ENCODE assay signal across 15 cellular contexts in the genomic region with DNA sequence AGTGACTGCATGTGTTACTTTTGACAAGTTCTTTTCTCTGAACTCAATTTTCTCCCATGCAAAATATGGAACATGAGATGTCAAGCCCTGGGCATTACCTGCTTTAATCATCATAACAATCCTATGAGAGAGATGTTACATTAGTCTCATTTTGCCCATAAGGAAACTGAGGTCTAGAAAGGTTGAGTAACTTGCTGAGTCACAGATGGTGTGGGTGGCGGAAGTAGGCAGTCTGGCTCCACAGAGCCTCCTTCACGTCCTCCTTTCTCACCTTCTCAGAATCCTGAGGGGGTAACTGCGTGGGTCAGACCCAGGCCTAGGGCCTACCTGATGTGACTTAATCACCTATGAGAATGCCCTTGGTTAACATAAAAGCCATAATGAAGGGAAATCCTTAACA. TPM values are rescaled to one million over a fixed set of nuclear protein-coding genes. Genes with fewer than 3 reads are reported as not detected.
DNase-seq lines count a peak whose midpoint lies in the region; ATAC-seq, FAIRE-seq and TF ChIP-seq lines count a peak whose summit lies in the region.
"Had no signal": no experiment of that assay in that cellular context is flagged by ENCODE, and none has a peak within 500 bp of the region (broad histone marks: within the 10 kb centered on the region; RNA-seq: fewer than 3 reads in every experiment).

No MANE protein-coding gene starts in this region.

- no peak overlapping the region for H3K4me2 ChIP-seq in IMR-90 (ENCODE audit: low read depth, low read length)

- no peak overlapping the region for H3K9ac ChIP-seq in IMR-90 (ENCODE audit: low read depth, low read length)
- H3K9ac ChIP-seq in rectal smooth muscle tissue (ENCODE audit: low read length): no peak overlapping the region

- peak; percentile 16 for DNase-seq in activated CD4-positive, alpha-beta T cell treated with anti-CD3 and anti-CD28 coated beads for 48 hours
- no peak for DNase-seq in activated CD4-positive, alpha-beta T cell treated with anti-CD3 and anti-CD28 coated beads, Interleukin-2, amount 10 ng/mL, durations not matched to agents 24 days and 14 days
- DNase-seq in IMR-90 (peak; percentile 43), bronchial epithelial cell (ENCODE audit: low read depth) (peak; percentile 92), ACHN (no peak), hypothalamus (lab: John Stamatoyannopoulos, UW) (no peak), HTR-8/SVneo (ENCODE audit: insufficient read length, low spot score) (no peak)
- DNase-seq: naive thymus-derived CD4-positive, alpha-beta T cell; NCI-H1092; retina; stimulated activated naive CD4-positive, alpha-beta T cell treated with Interleukin-2 at 50 U/mL for 16 hours had no signal

- peaks cover 18% of the 10 kb centered on the region for H3K36me3 ChIP-seq in IMR-90 (ENCODE audit: control insufficient read depth, insufficient read depth, low read length)
- no peaks in the 10 kb centered on the region for H3K36me3 ChIP-seq in bronchial epithelial cell (ENCODE audit: control insufficient read depth, insufficient read depth, low read length)
- no peaks in the 10 kb centered on the region for H3K36me3 ChIP-seq in rectal smooth muscle tissue (ENCODE audit: control insufficient read depth, insufficient read depth, low read length)

- no peak overlapping the region for H2AFZ ChIP-seq in IMR-90 (replicated peaks; ENCODE audit: low read length, poor library complexity)

- H3K9me1 ChIP-seq in IMR-90 (ENCODE audit: insufficient read depth, low read length): peaks cover 11% of the 10 kb centered on the region; the same call in 1 of the 2 replicates

- peak overlapping the region; percentile 41 for H3K4ac ChIP-seq in IMR-90 (ENCODE audit: low read depth, low read length)

- no TSS peak for BruUV-seq in IMR-90 (replicated peaks; lab: Mats Ljungman, UMichigan)

- peak overlapping the region; percentile 9; the same call in 1 of the 3 replicates for H2BK15ac ChIP-seq in IMR-90 (ENCODE audit: low read depth, low read length)

- FAIRE-seq in bronchial epithelial cell (lab: Jason Lieb, UNC) (peak; percentile 64), HTR-8/SVneo (lab: Jason Lieb, UNC) (no peak)

- WGBS in IMR-90 (ENCODE audit: extremely low coverage in 2 of 2, insufficient read length in 1 of 2), 2 experiments: no CpG with 5 or more reads among the region's 3 CpGs

- H4K5ac ChIP-seq in IMR-90 (ENCODE audit: low read depth, low read length): peak overlapping the region; percentile 79; the same call in 1 of the 2 replicates

- POLR2A ChIA-PET in IMR-90 (lab: Charles Lee; ENCODE audit: unreplicated experiment): no interaction called here

- no peak overlapping the region for H4K91ac ChIP-seq in IMR-90 (ENCODE audit: insufficient read depth, low read depth, low read length)

- H3K4me3 ChIP-seq in IMR-90 (ENCODE audit: insufficient read depth, low read depth, low read length) (no peak overlapping the region), bronchial epithelial cell (ENCODE audit: low read depth, low read length) (no peak overlapping the region), rectal smooth muscle tissue (ENCODE audit: low read length) (no peak overlapping the region)

- peaks cover 4 to 39% of the 10 kb centered on the region in 2 experiments; a peak in 2 of 4 replicates for H3K79me1 ChIP-seq in IMR-90 (ENCODE audit: low read depth in 1 of 2, low read length in 2 of 2)

- no peaks in the 10 kb centered on the region for H3K9me3 Mint-ChIP-seq in activated CD4-positive, alpha-beta T cell treated with anti-CD3 and anti-CD28 coated beads, Interleukin-2, amount 10 ng/mL, durations not matched to agents 24 days and 14 days

- ATAC-seq in IMR-90 (ENCODE audit: low read depth): peak; percentile 46
- ATAC-seq: left lobe of liver; naive thymus-derived CD4-positive, alpha-beta T cell had no signal

- no peak overlapping the region for H2AK9ac ChIP-seq in IMR-90 (replicated peaks; ENCODE audit: low read depth, low read length, poor library complexity)

- H3K36me3 Mint-ChIP-seq in activated CD4-positive, alpha-beta T cell treated with anti-CD3 and anti-CD28 coated beads, Interleukin-2, amount 10 ng/mL, durations not matched to agents 24 days and 14 days (ENCODE audit: low read depth): no peaks in the 10 kb centered on the region
- H3K36me3 Mint-ChIP-seq: activated naive CD8-positive, alpha-beta T cell; naive thymus-derived CD4-positive, alpha-beta T cell had no signal

- H3K14ac ChIP-seq in IMR-90 (replicated peaks; ENCODE audit: low read depth, low read length): peak overlapping the region; percentile 27; the same call in 1 of the 2 replicates

- no peaks in the 10 kb centered on the region for H3K9me3 ChIP-seq in IMR-90 (ENCODE audit: control insufficient read depth, insufficient read depth, low read length)

- 0 out of 2 replicates have a peak overlapping the region, but pooled peaks have one; percentile 18 for H3K23ac ChIP-seq in IMR-90 (ENCODE audit: low read depth, low read length)

- H3K4me1 Mint-ChIP-seq in activated CD4-positive, alpha-beta T cell treated with anti-CD3 and anti-CD28 coated beads, Interleukin-2, amount 10 ng/mL, durations not matched to agents 24 days and 14 days: no peaks in the 10 kb centered on the region
- H3K4me1 Mint-ChIP-seq: naive thymus-derived CD4-positive, alpha-beta T cell had no signal

- H3K27ac ChIP-seq in IMR-90 (ENCODE audit: insufficient read depth, low read length): no peak overlapping the region
- peak overlapping the region; percentile 68 for H3K27ac ChIP-seq in rectal smooth muscle tissue (ENCODE audit: low read depth, low read length)

- no peak for TF ChIP-seq POLR2A in IMR-90 (IDR thresholded peaks at IDR 0.05; ENCODE audit: low read depth, low read length)

- no peak overlapping the region for H2BK5ac ChIP-seq in IMR-90 (ENCODE audit: low read depth, low read length, poor library complexity, severe bottlenecking)

- 0 out of 2 replicates have a peak overlapping the region, but pooled peaks have one; percentile 8 for H2BK120ac ChIP-seq in IMR-90 (ENCODE audit: low read depth, low read length)

- H3K27me3 Mint-ChIP-seq in activated CD4-positive, alpha-beta T cell treated with anti-CD3 and anti-CD28 coated beads, Interleukin-2, amount 10 ng/mL, durations not matched to agents 24 days and 14 days: no peaks in the 10 kb centered on the region
- H3K27me3 Mint-ChIP-seq: activated naive CD8-positive, alpha-beta T cell had no signal

- TF ChIP-seq CTCF in IMR-90 (conservative IDR thresholded peaks at IDR 0.05; ENCODE audit: low read depth, low read length) (no peak), bronchial epithelial cell (IDR thresholded peaks at IDR 0.05; ENCODE audit: insufficient read depth, low read length, severe bottlenecking) (no peak)

- no peak overlapping the region for H3K4me3 Mint-ChIP-seq in activated CD4-positive, alpha-beta T cell treated with anti-CD3 and anti-CD28 coated beads, Interleukin-2, amount 10 ng/mL, durations not matched to agents 24 days and 14 days
- H3K4me3 Mint-ChIP-seq: activated naive CD8-positive, alpha-beta T cell; naive thymus-derived CD4-positive, alpha-beta T cell had no signal

- no peak overlapping the region for H3K27ac Mint-ChIP-seq in activated CD4-positive, alpha-beta T cell treated with anti-CD3 and anti-CD28 coated beads, Interleukin-2, amount 10 ng/mL, durations not matched to agents 24 days and 14 days
- H3K27ac Mint-ChIP-seq: activated naive CD8-positive, alpha-beta T cell; naive thymus-derived CD4-positive, alpha-beta T cell had no signal

- peaks cover 3% of the 10 kb centered on the region for H3K4me1 ChIP-seq in IMR-90 (ENCODE audit: control insufficient read depth, insufficient read depth, low read length)
- H3K4me1 ChIP-seq in rectal smooth muscle tissue (ENCODE audit: control insufficient read depth, insufficient read depth, low read length): peaks cover 28% of the 10 kb centered on the region

- peak overlapping the region; percentile 69; the same call in 1 of the 2 replicates for H2BK20ac ChIP-seq in IMR-90 (ENCODE audit: low read depth, low read length)

- no peaks in the 10 kb centered on the region for H3K27me3 ChIP-seq in IMR-90 (ENCODE audit: control insufficient read depth, insufficient read depth, low read length)
- no peaks in the 10 kb centered on the region for H3K27me3 ChIP-seq in bronchial epithelial cell (ENCODE audit: control insufficient read depth, insufficient read depth, low read length)
- H3K27me3 ChIP-seq in rectal smooth muscle tissue (ENCODE audit: control insufficient read depth, insufficient read depth, low read length): no peaks in the 10 kb centered on the region

- H3K18ac ChIP-seq in IMR-90 (ENCODE audit: low read depth, low read length): peak overlapping the region; percentile 42; the same call in 1 of the 2 replicates

- CTCF ChIA-PET in IMR-90 (lab: Yijun Ruan, JAX): interaction anchor here (0.5 to 0.8 kb wide), 2 partner anchors 9 to 188 kb away, joined by 3 read pairs; no protein-coding TSS in a partner anchor

- H4K20me1 ChIP-seq in IMR-90 (ENCODE audit: insufficient read depth, low read length): no peaks in the 10 kb centered on the region

- H4K8ac ChIP-seq in IMR-90 (ENCODE audit: low read depth in 2 of 2, low read length in 2 of 2): peak overlapping the region in 1 of 2 experiments; percentile 46; a peak in 1 of 4 replicates

- intact Hi-C loops in activated CD4-positive, alpha-beta T cell treated with anti-CD3 and anti-CD28 coated beads, Interleukin-2, amount 10 ng/mL, durations not matched to agents 24 days and 14 days (cut with micrococcal nuclease): no loop called here
- intact Hi-C loops in IMR-90 (cut with micrococcal nuclease): no loop called here

- in situ Hi-C loops in IMR-90 (cut with MboI; ENCODE audit: low sequenced_read_pairs) (no loop called here), ACHN (cut with HindIII; ENCODE audit: low pct_ligation_motif_present, low pct_unique_long_range_greater_than_20kb, low sequenced_read_pairs) (no loop called here)

- no peak overlapping the region for H2AK5ac ChIP-seq in IMR-90 (ENCODE audit: low read depth, low read length)

- dilution Hi-C loops in IMR-90 (cut with HindIII; ENCODE audit: low sequenced_read_pairs, unreplicated experiment): no loop called here

- no peak overlapping the region for H3K56ac ChIP-seq in IMR-90 (ENCODE audit: extremely low read depth, insufficient read depth, low read length)

- TF ChIP-seq RAD21 in IMR-90 (IDR thresholded peaks at IDR 0.05; ENCODE audit: low read length): no peak

TF ChIP-seq in IMR-90, 13 proteins besides CTCF, POLR2A, EP300 and RAD21:
- TF ChIP-seq NFE2L2 (IDR thresholded peaks at IDR 0.05; ENCODE audit: low read depth, low read length): peak; percentile 62; the same call in 1 of the 2 replicates
- peak; percentile 60 for TF ChIP-seq CEBPB (IDR thresholded peaks at IDR 0.05; ENCODE audit: low read depth, low read length)
- TF ChIP-seq RFX5 (IDR thresholded peaks at IDR 0.05; ENCODE audit: low read depth, low read length): no peak

RNA-seq across cellular contexts. Expression of a gene that starts 50.7 kb away (rescaled TPM):
- total RNA-seq in activated CD4-positive, alpha-beta T cell treated with anti-CD3 and anti-CD28 coated beads, Interleukin-2, amount 10 ng/mL, durations not matched to agents 24 days and 14 days: 0.49 and 0.73 TPM in 2 replicates
- total RNA-seq in IMR-90 (2012; rRNA removed) (31.9 and 36.4 TPM in 2 replicates), bronchial epithelial cell (4.5 and 9.1 TPM in 2 replicates)
- polyA plus RNA-seq in IMR-90 (2012; rRNA removed): 10.6 and 12.5 TPM in 2 replicates
- 6.4 and 7.7 TPM in 2 replicates for polyA plus RNA-seq in IMR-90 (2012; cell fraction: cytosol; rRNA removed)
- 4.2 and 12.2 TPM in 2 replicates for polyA plus RNA-seq in IMR-90 (2012; cell fraction: nucleus; rRNA removed; ENCODE audit: low replicate concordance)
- total RNA-seq: OCI-LY7 had no signal
- polyA plus RNA-seq: naive thymus-derived CD4-positive, alpha-beta T cell had no signal

Comparison
In these comparisons a context has a peak if more than half of its experiments do, and no peak if none do; other contexts are left out.
1. DNase-seq: peak in activated CD4-positive, alpha-beta T cell treated with anti-CD3 and anti-CD28 coated beads for 48 hours (single experiment), IMR-90 (single experiment) and bronchial epithelial cell (single experiment); none in activated CD4-positive, alpha-beta T cell treated with anti-CD3 and anti-CD28 coated beads, Interleukin-2, amount 10 ng/mL, durations not matched to agents 24 days and 14 days (single experiment), ACHN (single experiment), hypothalamus (0 of 51) and HTR-8/SVneo (single experiment).